In the genomic region with DNA sequence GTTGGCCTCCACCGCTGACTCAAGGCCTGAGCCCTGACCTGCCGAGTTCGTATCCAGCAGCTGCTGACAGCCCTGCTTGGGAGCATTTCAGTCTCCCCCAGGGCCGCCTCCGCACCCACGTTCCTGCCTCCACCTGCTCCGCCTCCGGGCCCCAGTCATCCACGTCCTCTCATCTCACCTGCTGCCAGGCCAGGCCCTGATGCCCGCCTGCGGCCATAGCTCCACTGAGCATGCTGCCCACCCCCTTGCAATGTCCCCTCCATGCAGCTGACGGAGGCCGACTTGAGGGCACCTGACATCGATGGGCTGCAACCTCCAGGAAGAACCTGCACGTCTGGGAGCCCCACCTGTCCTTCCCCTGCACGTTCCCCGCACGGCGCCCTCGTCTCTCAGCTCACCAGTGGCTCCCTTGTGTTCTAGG, we compare ENCODE assay signal across 16 cellular contexts.
"Had no signal": no experiment of that assay in that cellular context is flagged by ENCODE, and none has a peak within 500 bp of the region (broad histone marks: within the 10 kb centered on the region; RNA-seq: fewer than 3 reads in every experiment).

No MANE protein-coding gene starts in this region.

- H3K27ac ChIP-seq: gastroesophageal sphincter, left lung, psoas muscle, stomach, testis had no signal

- DNase-seq: amygdala; erythroblast; mesendoderm; nephron progenitor cell; stimulated activated CD4-positive, alpha-beta T cell treated with anti-CD3 and anti-CD28 coated beads, Interleukin-12 subunit alpha, Interleukin-12 subunit beta, amount 100 ng/mL, for 4 hours; stimulated activated CD4-positive, alpha-beta T cell treated with anti-CD3 and anti-CD28 coated beads, Interleukin-2, amount 100 ng/mL, for 24 hours; stomach; T-helper 9 cell; testis had no signal

- H3K4me3 Mint-ChIP-seq: brain, nephron progenitor cell had no signal

- H3K9me3 Mint-ChIP-seq: activated naive CD4-positive, alpha-beta T cell treated with anti-CD3 and anti-CD28 coated beads, Interleukin-2, amount 50 U/mL, for 72 hours; activated T-helper 2 cell treated with anti-CD3 and anti-CD28 coated beads, Interferon-gamma antibody, Interleukin-2, Interleukin-4, amounts not matched to agents 10 μg/mL and 5 μg/mL and 100 μg/mL, durations not matched to agents 14 hours and 24 hours and 36 hours; nephron progenitor cell had no signal

- H3K27ac Mint-ChIP-seq: activated naive CD4-positive, alpha-beta T cell treated with anti-CD3 and anti-CD28 coated beads, Interleukin-2, amount 50 U/mL, for 72 hours; activated T-helper 2 cell treated with anti-CD3 and anti-CD28 coated beads, Interferon-gamma antibody, Interleukin-2, Interleukin-4, amounts not matched to agents 10 μg/mL and 5 μg/mL and 100 μg/mL, durations not matched to agents 14 hours and 24 hours and 36 hours; nephron progenitor cell had no signal

- ATAC-seq: activated CD4-positive, CD25-positive, alpha-beta regulatory T cell treated with anti-CD3 and anti-CD28 coated beads, Interleukin-2, amount 50 U/mL, for 24 hours; activated naive CD4-positive, alpha-beta T cell treated with anti-CD3 and anti-CD28 coated beads, Interleukin-2, amount 50 U/mL, for 72 hours; gastroesophageal sphincter; left lung; psoas muscle had no signal

- H3K36me3 Mint-ChIP-seq: activated naive CD4-positive, alpha-beta T cell treated with anti-CD3 and anti-CD28 coated beads, Interleukin-2, amount 50 U/mL, for 72 hours had no signal

- H3K9me3 ChIP-seq: gastroesophageal sphincter, left lung, psoas muscle, stomach, testis had no signal

- H3K4me1 ChIP-seq: gastroesophageal sphincter, left lung, psoas muscle, stomach, testis had no signal

- H3K27me3 ChIP-seq: left lung, stomach, testis had no signal
